ENCODE assay signal across 10 cellular contexts in the genomic region with DNA sequence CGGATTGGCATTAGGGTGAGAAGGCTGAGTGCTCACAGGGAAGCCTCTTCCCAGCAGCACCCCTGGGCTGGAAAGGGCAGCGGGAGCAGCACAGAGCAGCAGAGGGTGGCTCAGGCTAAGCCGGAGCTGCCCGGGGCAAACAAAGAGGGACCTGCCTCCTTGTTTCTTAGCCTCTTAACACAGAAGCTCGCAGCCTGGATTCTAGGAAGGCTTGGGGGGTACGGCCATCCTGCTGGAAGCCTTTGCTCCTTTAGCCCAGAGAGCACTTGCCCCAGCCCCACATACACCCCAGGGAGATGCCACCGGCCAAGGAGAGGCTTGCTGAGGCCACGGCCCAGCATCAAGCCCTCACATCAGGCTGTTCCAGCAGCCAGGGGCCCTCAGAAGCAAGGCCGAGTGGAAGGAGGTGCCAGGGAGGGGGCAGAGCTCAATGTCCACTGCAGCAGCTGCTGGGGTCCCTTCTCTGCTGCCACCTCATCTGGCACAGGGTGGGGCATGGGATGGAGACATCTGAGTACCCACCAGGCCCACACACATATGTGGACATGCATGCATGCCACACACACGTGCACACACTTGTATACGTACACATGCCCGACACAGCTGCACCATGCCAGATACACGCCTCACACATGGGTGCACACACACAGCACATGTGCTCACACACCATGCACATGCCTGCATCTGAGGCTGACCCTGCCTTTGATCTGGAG. TPM values are rescaled to one million over a fixed set of nuclear protein-coding genes. Genes with fewer than 3 reads are reported as not detected.
DNase-seq lines count a peak whose midpoint lies in the region; ATAC-seq and TF ChIP-seq lines count a peak whose summit lies in the region.
"Had no signal": no experiment of that assay in that cellular context is flagged by ENCODE, and none has a peak within 500 bp of the region (broad histone marks: within the 10 kb centered on the region; RNA-seq: fewer than 3 reads in every experiment).

No MANE protein-coding gene starts in this region.

- TF ChIP-seq CTCF in upper lobe of right lung (IDR thresholded peaks at IDR 0.05), result no peak

- H3K27me3 Mint-ChIP-seq in effector memory CD8-positive, alpha-beta T cell, result no peaks in the 10 kb centered on the region

- no peaks in the 10 kb centered on the region for H3K9me3 Mint-ChIP-seq in effector memory CD8-positive, alpha-beta T cell

- intact Hi-C loops in upper lobe of right lung (cut with DNase I), result no loop called here

- no peak for ATAC-seq in effector memory CD8-positive, alpha-beta T cell (replicated peaks)
- peak; percentile 21 for ATAC-seq in upper lobe of right lung
- ATAC-seq in GM18867 (IDR thresholded peaks at IDR 0.05; ENCODE audit: unreplicated experiment), result no peak
- no peak for ATAC-seq in GM18870 (IDR thresholded peaks at IDR 0.05; ENCODE audit: unreplicated experiment)

- H3K27ac ChIP-seq in upper lobe of right lung, result peak overlapping the region; percentile 77
- H3K27ac ChIP-seq: 22Rv1, HL-60 had no signal

- H3K4me1 Mint-ChIP-seq in effector memory CD8-positive, alpha-beta T cell (ENCODE audit: low read depth in 2 of 2), result peaks cover 18 to 30% of the 10 kb centered on the region in 2 donors

- H3K36me3 ChIP-seq in mucosa of stomach (ENCODE audit: control insufficient read depth, insufficient read depth, low read length) (no peaks in the 10 kb centered on the region), upper lobe of right lung (no peaks in the 10 kb centered on the region)

- no peak overlapping the region for H3K4me3 ChIP-seq in mucosa of stomach (ENCODE audit: low read length)
- no peak overlapping the region for H3K4me3 ChIP-seq in upper lobe of right lung

- peak; percentile 69 for DNase-seq in DMS 273 (lab: John Stamatoyannopoulos, UW; ENCODE audit: unreplicated experiment)
- no peak for DNase-seq in DMS 273 treated with DMSO at 0.1 percent for 48 hours (lab: John Stamatoyannopoulos, UW)
- no peak for DNase-seq in effector memory CD8-positive, alpha-beta T cell
- peak; percentile 60 for DNase-seq in upper lobe of right lung
- no peak for DNase-seq in DMS153 (lab: John Stamatoyannopoulos, UW)

- H3K36me3 Mint-ChIP-seq in effector memory CD8-positive, alpha-beta T cell (ENCODE audit: insufficient read depth), result peaks cover 38% of the 10 kb centered on the region

- H3K4me1 ChIP-seq in mucosa of stomach (ENCODE audit: control insufficient read depth, insufficient read depth, low read length) (peaks cover 22% of the 10 kb centered on the region), upper lobe of right lung (peaks cover 27% of the 10 kb centered on the region)

- peak overlapping the region; percentile 59 for H3K9ac ChIP-seq in mucosa of stomach (ENCODE audit: low read length)

- peak overlapping the region; percentile 69 to 75 for H3K27ac Mint-ChIP-seq in effector memory CD8-positive, alpha-beta T cell

- no peak overlapping the region for H3K4me3 Mint-ChIP-seq in effector memory CD8-positive, alpha-beta T cell

- H3K9me3 ChIP-seq in mucosa of stomach (ENCODE audit: control insufficient read depth, low read length) (no peaks in the 10 kb centered on the region), upper lobe of right lung (no peaks in the 10 kb centered on the region)

- H3K27me3 ChIP-seq in mucosa of stomach (ENCODE audit: control insufficient read depth, insufficient read depth, low read length) (no peaks in the 10 kb centered on the region), upper lobe of right lung (no peaks in the 10 kb centered on the region)

RNA-seq across cellular contexts. Expression of a gene that starts 20.3 kb away (rescaled TPM):
- 43.9 TPM for total RNA-seq in upper lobe of right lung

RNA-seq across cellular contexts. Expression of a gene that starts 56.3 kb away (rescaled TPM):
- total RNA-seq in upper lobe of right lung, result 169 TPM

Comparison
In these comparisons a context has a peak if more than half of its experiments do, and no peak if none do; other contexts are left out.
1. DNase-seq: peak in DMS 273 (single experiment) and upper lobe of right lung (single experiment); none in DMS 273 treated with DMSO at 0.1 percent for 48 hours (single experiment), effector memory CD8-positive, alpha-beta T cell (0 of 3) and DMS153 (single experiment).